In the genomic region with DNA sequence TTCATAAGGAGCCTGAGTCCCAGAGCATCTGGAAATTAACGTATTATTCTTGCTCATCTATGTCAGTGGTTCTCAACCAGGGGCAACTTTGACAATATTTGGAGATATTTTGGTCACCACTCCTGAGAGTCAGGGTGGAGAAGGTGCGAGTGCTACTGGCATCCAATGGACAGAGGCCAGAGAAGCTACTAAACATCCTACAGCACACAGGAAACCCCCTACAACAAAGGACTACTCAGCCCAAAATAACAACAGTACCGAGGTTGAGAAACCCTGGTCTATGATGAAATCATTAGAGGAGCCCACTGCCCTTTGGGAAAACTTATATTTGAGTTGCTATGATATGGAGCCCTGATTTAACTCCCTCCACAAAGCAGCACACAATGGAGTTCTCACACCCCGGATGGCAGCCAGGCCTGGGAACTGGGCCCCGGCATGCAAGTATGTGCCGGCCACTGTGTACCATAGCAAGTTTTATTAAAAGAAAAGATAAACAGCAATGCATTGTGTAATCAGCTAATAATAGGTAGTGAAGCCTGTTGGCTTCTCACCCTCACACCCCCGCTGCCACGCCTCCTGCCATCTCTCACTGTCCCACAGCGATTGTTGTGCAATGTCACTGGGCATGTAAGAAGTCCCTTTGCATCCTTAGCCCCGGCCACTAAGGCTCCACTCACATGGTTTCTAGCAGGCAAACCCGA, we compare ENCODE assay signal across 12 cellular contexts.
DNase-seq lines count a peak whose midpoint lies in the region; ATAC-seq, FAIRE-seq and TF ChIP-seq lines count a peak whose summit lies in the region.
"Had no signal": no experiment of that assay in that cellular context is flagged by ENCODE, and none has a peak within 500 bp of the region (broad histone marks: within the 10 kb centered on the region; RNA-seq: fewer than 3 reads in every experiment).

No MANE protein-coding gene starts in this region.

- FAIRE-seq in frontal cortex (lab: Jason Lieb, UNC) = no peak

- H3K4me1 ChIP-seq in osteoblast (ENCODE audit: insufficient read depth, low read length) (peaks cover 5% of the 10 kb centered on the region), esophagus muscularis mucosa (peaks cover 0 to 22% (median 0%) of the 10 kb centered on the region in 4 donors)
- H3K4me1 ChIP-seq: vagina had no signal

- DNase-seq in AML-193 (lab: John Stamatoyannopoulos, UW) = peak; percentile 96 to 98
- peak; percentile 20 for DNase-seq in SIG-M5 (lab: John Stamatoyannopoulos, UW)
- DNase-seq in left cardiac atrium = peak; percentile 83
- DNase-seq in osteoblast (ENCODE audit: insufficient read length, low spot score, missing footprints) = no peak
- no peak for DNase-seq in esophagus muscularis mucosa (ENCODE audit: extremely low spot score)
- DNase-seq in frontal cortex (ENCODE audit: low spot score in 2 of 2) = no peak
- DNase-seq in NCI-H1436 treated with DMSO at 0.1 percent for 48 hours (lab: John Stamatoyannopoulos, UW) = no peak
- no peak for DNase-seq in COLO668 (lab: John Stamatoyannopoulos, UW; ENCODE audit: unreplicated experiment)
- DNase-seq: amniotic stem cell, WERI-Rb-1 had no signal

- no peaks in the 10 kb centered on the region for H4K20me1 ChIP-seq in osteoblast (ENCODE audit: insufficient read depth, low read length)

- H3K4me2 ChIP-seq in osteoblast (ENCODE audit: insufficient read depth, low read length) = no peak overlapping the region

- H3K36me3 ChIP-seq in osteoblast (ENCODE audit: insufficient read depth, low read length) = no peaks in the 10 kb centered on the region
- H3K36me3 ChIP-seq in esophagus muscularis mucosa = no peaks in the 10 kb centered on the region
- H3K36me3 ChIP-seq: vagina, WERI-Rb-1 had no signal

- ATAC-seq in left cardiac atrium = peak; percentile 92 to 94
- ATAC-seq: HCT116 had no signal

- no peak overlapping the region for H3K4me3 ChIP-seq in osteoblast (ENCODE audit: insufficient read depth, low read length)
- no peak overlapping the region for H3K4me3 ChIP-seq in esophagus muscularis mucosa
- H3K4me3 ChIP-seq: vagina had no signal

- intact Hi-C loops in left cardiac atrium (cut with DNase I) (no loop called here), esophagus muscularis mucosa (cut with DNase I) (no loop called here)

- peak overlapping the region; percentile 62 for H2AFZ ChIP-seq in osteoblast (ENCODE audit: low read length)

- H3K9me3 ChIP-seq in osteoblast (ENCODE audit: low read depth, low read length) = no peaks in the 10 kb centered on the region
- H3K9me3 ChIP-seq in esophagus muscularis mucosa = no peaks in the 10 kb centered on the region
- H3K9me3 ChIP-seq: vagina had no signal

- H3K27ac ChIP-seq in osteoblast (ENCODE audit: low read depth, low read length) = no peak overlapping the region
- H3K27ac ChIP-seq in esophagus muscularis mucosa (replicated peaks in 1 of 4) = no peak overlapping the region
- H3K27ac ChIP-seq: vagina, WERI-Rb-1 had no signal

- H3K79me2 ChIP-seq in osteoblast (ENCODE audit: insufficient read depth, low read length) = no peaks in the 10 kb centered on the region

- no peak for TF ChIP-seq EP300 in esophagus muscularis mucosa (IDR thresholded peaks at IDR 0.05)

- TF ChIP-seq CTCF in osteoblast (IDR thresholded peaks at IDR 0.05; ENCODE audit: extremely low read depth, low read depth, low read length) (no peak), esophagus muscularis mucosa (IDR thresholded peaks at IDR 0.05) (no peak)

- peaks cover 44% of the 10 kb centered on the region for H3K27me3 ChIP-seq in osteoblast (ENCODE audit: insufficient read depth, low read length)
- peaks cover 0 to 4% (median 0%) of the 10 kb centered on the region in 4 donors for H3K27me3 ChIP-seq in esophagus muscularis mucosa
- H3K27me3 ChIP-seq: vagina had no signal

- 71% methylated on average over 10 of the region's 11 CpGs for WGBS in esophagus muscularis mucosa

- TF ChIP-seq POLR2A in esophagus muscularis mucosa (IDR thresholded peaks at IDR 0.05; ENCODE audit: low read depth) = no peak

Comparison
In these comparisons a context has a peak if more than half of its experiments do, and no peak if none do; other contexts are left out.
1. DNase-seq: peak in AML-193 (2 of 2), SIG-M5 (single experiment) and left cardiac atrium (single experiment); none in osteoblast (single experiment), esophagus muscularis mucosa (single experiment), frontal cortex (0 of 2), NCI-H1436 treated with DMSO at 0.1 percent for 48 hours (single experiment) and COLO668 (single experiment).